ENCODE assay signal across 14 cellular contexts in genomic region chr5:132907161-132907560, GRCh38. TPM values are rescaled to one million over a fixed set of nuclear protein-coding genes. Genes with fewer than 3 reads are reported as not detected.
"Had no signal": no experiment of that assay in that cellular context is flagged by ENCODE, and none has a peak within 500 bp of the region (broad histone marks: within the 10 kb centered on the region; RNA-seq: fewer than 3 reads in every experiment).

No MANE protein-coding gene starts in this region.

- H3K27me3 ChIP-seq: ovary had no signal

- H3K9me3 ChIP-seq: ovary, thoracic aorta had no signal

- ATAC-seq: activated T-cell treated with anti-CD3 and anti-CD28 coated beads, Interleukin-2, amount 50 U/mL, for 72 hours; effector memory CD8-positive, alpha-beta T cell; left ventricle myocardium superior; T-helper 17 cell had no signal

- H3K36me3 ChIP-seq: ovary had no signal

- H3K4me3 ChIP-seq: ovary, thoracic aorta had no signal

- H3K27ac ChIP-seq: ovary, thoracic aorta had no signal

- DNase-seq: activated B cell treated with CpG ODN at 0.5 μM for 24 hours; activated CD4-positive, alpha-beta T cell treated with anti-CD3 and anti-CD28 coated beads, Interleukin-2, amount 10 ng/mL, durations not matched to agents 24 days and 14 days; activated CD8-positive, alpha-beta memory T cell treated with anti-CD3 and anti-CD28 coated beads, Interleukin-2, amount 50 U/mL, for 48 hours; activated gamma-delta T cell treated with Interleukin-2 at 50 U/mL for 16 hours; activated T-cell treated with anti-CD3 and anti-CD28 coated beads, Interleukin-2, amount 50 U/mL, for 72 hours; effector memory CD8-positive, alpha-beta T cell; hippocampal formation; left ventricle myocardium superior; ovary; retina; stimulated activated CD4-positive, alpha-beta T cell treated with anti-CD3 and anti-CD28 coated beads, Interleukin-12 subunit alpha, Interleukin-12 subunit beta, amount 100 ng/mL, for 4 hours; stimulated activated CD4-positive, alpha-beta T cell treated with anti-CD3 and anti-CD28 coated beads, Interleukin-2, amount 100 ng/mL, for 24 hours; T-helper 17 cell had no signal

RNA-seq across cellular contexts. Expression of gene GDF9, which starts 40.9 kb away (rescaled TPM):
- total RNA-seq: thoracic aorta had no signal
